ENCODE assay signal across 24 cellular contexts in genomic region chr7:706721-707120, GRCh38.
"Had no signal": no experiment of that assay in that cellular context is flagged by ENCODE, and none has a peak within 500 bp of the region (broad histone marks: within the 10 kb centered on the region; RNA-seq: fewer than 3 reads in every experiment).

No MANE protein-coding gene starts in this region.

- H3K36me3 ChIP-seq: esophagus muscularis mucosa, heart right ventricle, prostate gland, suprapubic skin, tibial nerve had no signal

- H3K4me3 Mint-ChIP-seq: activated CD4-positive, alpha-beta T cell treated with anti-CD3 and anti-CD28 coated beads for 36 hours; activated CD8-positive, alpha-beta T cell treated with anti-CD3 and anti-CD28 coated beads, Interleukin-2, amount 10 ng/mL, durations not matched to agents 7 days and 5 days; activated naive CD4-positive, alpha-beta T cell treated with anti-CD3 and anti-CD28 coated beads, Interleukin-2, amount 50 U/mL, for 24 hours; activated naive CD8-positive, alpha-beta T cell treated with anti-CD3 and anti-CD28 coated beads, Interleukin-2, amount 50 U/mL, for 24 hours; stimulated activated naive B cell treated with anti-CD40 and anti-IgM and Interleukin-4, amounts not matched to agents 10 μg/mL and 1 μg/mL and 100 μg/mL, for 72 hours; T-cell had no signal

- H3K9me3 ChIP-seq: esophagus muscularis mucosa, prostate gland, suprapubic skin had no signal

- H3K27me3 ChIP-seq: esophagus muscularis mucosa had no signal

- H3K4me3 ChIP-seq: esophagus muscularis mucosa, heart right ventricle, prostate gland, smooth muscle cell, suprapubic skin, tibial nerve had no signal

- H3K4me1 Mint-ChIP-seq: nephron had no signal

- ATAC-seq: activated CD4-positive, alpha-beta T cell treated with anti-CD3 and anti-CD28 coated beads for 36 hours; activated CD8-positive, alpha-beta T cell treated with anti-CD3 and anti-CD28 coated beads, Interleukin-2, amount 10 ng/mL, durations not matched to agents 7 days and 5 days; activated naive CD8-positive, alpha-beta T cell treated with anti-CD3 and anti-CD28 coated beads, Interleukin-2, amount 50 U/mL, for 24 hours; heart right ventricle; stimulated activated naive B cell treated with anti-CD40 and anti-IgM and Interleukin-4, amounts not matched to agents 10 μg/mL and 1 μg/mL and 100 μg/mL, for 72 hours; T-cell had no signal

- H3K9me3 Mint-ChIP-seq: activated naive CD4-positive, alpha-beta T cell treated with anti-CD3 and anti-CD28 coated beads, Interleukin-2, amount 50 U/mL, for 24 hours had no signal

- H3K27me3 Mint-ChIP-seq: activated CD4-positive, alpha-beta T cell treated with anti-CD3 and anti-CD28 coated beads for 36 hours; activated naive CD4-positive, alpha-beta T cell treated with anti-CD3 and anti-CD28 coated beads, Interleukin-2, amount 50 U/mL, for 24 hours; activated naive CD8-positive, alpha-beta T cell treated with anti-CD3 and anti-CD28 coated beads, Interleukin-2, amount 50 U/mL, for 24 hours; stimulated activated naive B cell treated with anti-CD40 and anti-IgM and Interleukin-4, amounts not matched to agents 10 μg/mL and 1 μg/mL and 100 μg/mL, for 72 hours; T-cell had no signal

- H3K27ac ChIP-seq: heart right ventricle, suprapubic skin, tibial nerve had no signal

- DNase-seq: activated CD4-positive, alpha-beta T cell treated with anti-CD3 and anti-CD28 coated beads for 36 hours; activated CD4-positive, CD25-positive, alpha-beta regulatory T cell; activated CD8-positive, alpha-beta T cell treated with anti-CD3 and anti-CD28 coated beads, Interleukin-2, amount 10 ng/mL, durations not matched to agents 7 days and 5 days; activated gamma-delta T cell treated with Interleukin-2 at 50 U/mL for 16 hours; activated naive CD8-positive, alpha-beta T cell treated with anti-CD3 and anti-CD28 coated beads, Interleukin-2, amount 50 U/mL, for 24 hours; amygdala; central memory CD4-positive, alpha-beta T cell; dermis blood vessel endothelial cell; effector CD4-positive, alpha-beta T cell; foreskin melanocyte; heart right ventricle; mesenchymal stem cell; retina; stimulated activated CD4-positive, alpha-beta T cell treated with anti-CD3 and anti-CD28 coated beads, Interleukin-15, amount 100 ng/mL, for 24 hours; stimulated activated CD4-positive, alpha-beta T cell treated with anti-CD3 and anti-CD28 coated beads, Interleukin-2, amount 100 ng/mL, for 24 hours; stimulated activated naive B cell treated with anti-CD40 and anti-IgM and Interleukin-4, amounts not matched to agents 10 μg/mL and 1 μg/mL and 100 μg/mL, for 72 hours; T-cell had no signal

- H3K27ac Mint-ChIP-seq: activated CD4-positive, alpha-beta T cell treated with anti-CD3 and anti-CD28 coated beads for 36 hours; activated CD8-positive, alpha-beta T cell treated with anti-CD3 and anti-CD28 coated beads, Interleukin-2, amount 10 ng/mL, durations not matched to agents 7 days and 5 days; activated naive CD4-positive, alpha-beta T cell treated with anti-CD3 and anti-CD28 coated beads, Interleukin-2, amount 50 U/mL, for 24 hours; activated naive CD8-positive, alpha-beta T cell treated with anti-CD3 and anti-CD28 coated beads, Interleukin-2, amount 50 U/mL, for 24 hours; nephron; stimulated activated naive B cell treated with anti-CD40 and anti-IgM and Interleukin-4, amounts not matched to agents 10 μg/mL and 1 μg/mL and 100 μg/mL, for 72 hours; T-cell had no signal

- H3K4me1 ChIP-seq: prostate gland had no signal
